In the genomic region with DNA sequence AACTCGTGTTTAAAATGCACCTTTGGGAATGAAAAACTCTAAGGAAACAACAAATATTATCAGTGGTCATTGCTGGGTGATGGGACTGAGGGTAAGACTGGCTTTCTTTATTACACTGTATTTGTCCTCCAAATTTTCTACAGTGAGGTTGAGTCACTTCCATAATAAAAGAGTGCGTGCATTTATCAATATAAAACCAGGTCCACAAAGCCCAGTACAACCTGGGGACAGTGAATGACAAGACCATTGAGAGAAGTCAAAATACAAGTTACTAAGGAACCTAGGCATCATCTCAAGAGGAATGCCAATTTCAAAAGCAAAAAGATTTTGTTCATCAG, we compare ENCODE assay signal across 8 cellular contexts.
DNase-seq lines count a peak whose midpoint lies in the region; ATAC-seq and TF ChIP-seq lines count a peak whose summit lies in the region.

No MANE protein-coding gene starts in this region.

- H3K4me3 ChIP-seq in kidney epithelial cell (ENCODE audit: low read depth, low read length) (peak overlapping the region; percentile 56), uterus (peak overlapping the region; percentile 41 to 52)

- no peaks in the 10 kb centered on the region for H3K36me3 Mint-ChIP-seq in activated T-helper 1 cell treated with anti-CD3 and anti-CD28 coated beads, Interleukin-12 subunit alpha, Interleukin-12 subunit beta, Interleukin-2, Interleukin-4 antibody, amounts not matched to agents 30 ng/mL and 10 ng/mL and 1 ng/mL, durations not matched to agents 14 hours and 24 hours and 36 hours (ENCODE audit: low read depth)

- H3K4me3 Mint-ChIP-seq in activated T-helper 1 cell treated with anti-CD3 and anti-CD28 coated beads, Interleukin-12 subunit alpha, Interleukin-12 subunit beta, Interleukin-2, Interleukin-4 antibody, amounts not matched to agents 30 ng/mL and 10 ng/mL and 1 ng/mL, durations not matched to agents 14 hours and 24 hours and 36 hours, result peak overlapping the region; percentile 88

- TF ChIP-seq CTCF in kidney epithelial cell (IDR thresholded peaks at IDR 0.05; ENCODE audit: insufficient read depth, low read length, poor library complexity, severe bottlenecking) (no peak), uterus (IDR thresholded peaks at IDR 0.05) (no peak)

- H3K27me3 Mint-ChIP-seq in activated T-helper 1 cell treated with anti-CD3 and anti-CD28 coated beads, Interleukin-12 subunit alpha, Interleukin-12 subunit beta, Interleukin-2, Interleukin-4 antibody, amounts not matched to agents 30 ng/mL and 10 ng/mL and 1 ng/mL, durations not matched to agents 14 hours and 24 hours and 36 hours (ENCODE audit: insufficient read depth), result peaks cover 3% of the 10 kb centered on the region

- no peaks in the 10 kb centered on the region for H3K9me3 ChIP-seq in uterus

- H3K27me3 ChIP-seq in kidney epithelial cell (ENCODE audit: control insufficient read depth, insufficient read depth, low read length) (no peaks in the 10 kb centered on the region), uterus (peaks cover 0 to 10% of the 10 kb centered on the region in 2 donors)

- peak overlapping the region; percentile 99 for H3K27ac Mint-ChIP-seq in activated T-helper 1 cell treated with anti-CD3 and anti-CD28 coated beads, Interleukin-12 subunit alpha, Interleukin-12 subunit beta, Interleukin-2, Interleukin-4 antibody, amounts not matched to agents 30 ng/mL and 10 ng/mL and 1 ng/mL, durations not matched to agents 14 hours and 24 hours and 36 hours

- no peaks in the 10 kb centered on the region for H3K9me3 Mint-ChIP-seq in activated T-helper 1 cell treated with anti-CD3 and anti-CD28 coated beads, Interleukin-12 subunit alpha, Interleukin-12 subunit beta, Interleukin-2, Interleukin-4 antibody, amounts not matched to agents 30 ng/mL and 10 ng/mL and 1 ng/mL, durations not matched to agents 14 hours and 24 hours and 36 hours

- no peaks in the 10 kb centered on the region for H3K4me1 ChIP-seq in uterus

- H3K27ac ChIP-seq in uterus, result peak overlapping the region; percentile 91 to 93

- H3K4me1 Mint-ChIP-seq in activated T-helper 1 cell treated with anti-CD3 and anti-CD28 coated beads, Interleukin-12 subunit alpha, Interleukin-12 subunit beta, Interleukin-2, Interleukin-4 antibody, amounts not matched to agents 30 ng/mL and 10 ng/mL and 1 ng/mL, durations not matched to agents 14 hours and 24 hours and 36 hours (ENCODE audit: low read depth), result peaks cover 17% of the 10 kb centered on the region

- intact Hi-C loops in Right ventricle myocardium superior (cut with DNase I) (no loop called here), left cardiac atrium (cut with DNase I) (no loop called here), uterus (cut with DNase I; ENCODE audit: low total_unique reads) (no loop called here)
- intact Hi-C loops in activated T-helper 1 cell treated with anti-CD3 and anti-CD28 coated beads, Interleukin-12 subunit alpha, Interleukin-12 subunit beta, Interleukin-2, Interleukin-4 antibody, amounts not matched to agents 30 ng/mL and 10 ng/mL and 1 ng/mL, durations not matched to agents 14 hours and 24 hours and 36 hours (cut with micrococcal nuclease), result loop anchor here (1.0 to 5.0 kb wide), 4 partner anchors 459 to 774 kb away; no protein-coding TSS in a partner anchor

- H3K36me3 ChIP-seq in kidney epithelial cell (ENCODE audit: control insufficient read depth, insufficient read depth, low read length) (no peaks in the 10 kb centered on the region), uterus (no peaks in the 10 kb centered on the region)

- no peak for TF ChIP-seq POLR2A in uterus (IDR thresholded peaks at IDR 0.05)

- DNase-seq in Right ventricle myocardium superior (no peak), left cardiac atrium (no peak), kidney epithelial cell (ENCODE audit: low read depth) (no peak), uterus (no peak), foreskin melanocyte (no peak)
- DNase-seq in activated T-helper 1 cell treated with anti-CD3 and anti-CD28 coated beads, Interleukin-12 subunit alpha, Interleukin-12 subunit beta, Interleukin-2, Interleukin-4 antibody, amounts not matched to agents 30 ng/mL and 10 ng/mL and 1 ng/mL, durations not matched to agents 14 hours and 24 hours and 36 hours (ENCODE audit: low spot score), result no peak

- ATAC-seq in Right ventricle myocardium superior (ENCODE audit: poor library complexity) (peak; percentile 20), left cardiac atrium (no peak), GM21447 (IDR thresholded peaks at IDR 0.05; ENCODE audit: unreplicated experiment) (no peak), HG02884 (IDR thresholded peaks at IDR 0.05; ENCODE audit: unreplicated experiment) (no peak)
